In genomic region chr2:237495521-237496117, GRCh38 we compare ENCODE assay signal across 14 cellular contexts. TPM values are rescaled to one million over a fixed set of nuclear protein-coding genes. Genes with fewer than 3 reads are reported as not detected.
"Had no signal": no experiment of that assay in that cellular context is flagged by ENCODE, and none has a peak within 500 bp of the region (broad histone marks: within the 10 kb centered on the region; RNA-seq: fewer than 3 reads in every experiment).

No MANE protein-coding gene starts in this region.

- H3K27ac Mint-ChIP-seq: activated CD8-positive, alpha-beta memory T cell treated with anti-CD3 and anti-CD28 coated beads, Interleukin-2, amount 10 ng/mL, durations not matched to agents 7 days and 5 days; activated naive CD8-positive, alpha-beta T cell; activated T-cell treated with anti-CD3 and anti-CD28 coated beads, Interleukin-2, amount 50 U/mL, for 24 hours; natural killer cell treated with Interleukin-12 subunit alpha and Interleukin-12 subunit beta and Interleukin-15 and Interleukin-18, amount 100 ng/mL, for 72 hours; T-helper 1 cell treated with Interleukin-12 subunit alpha and Interleukin-12 subunit beta and Interleukin-4 antibody, amounts not matched to agents 30 μg/mL and 1 μg/mL, for 36 hours had no signal

- H3K4me3 ChIP-seq: lung, ovary, tibial nerve had no signal

- H3K9me3 ChIP-seq: ovary had no signal

- H3K36me3 Mint-ChIP-seq: activated CD8-positive, alpha-beta memory T cell treated with anti-CD3 and anti-CD28 coated beads, Interleukin-2, amount 10 ng/mL, durations not matched to agents 7 days and 5 days had no signal

- H3K4me3 Mint-ChIP-seq: activated CD8-positive, alpha-beta memory T cell treated with anti-CD3 and anti-CD28 coated beads, Interleukin-2, amount 10 ng/mL, durations not matched to agents 7 days and 5 days; activated naive CD8-positive, alpha-beta T cell; activated T-cell treated with anti-CD3 and anti-CD28 coated beads, Interleukin-2, amount 50 U/mL, for 24 hours; natural killer cell treated with Interleukin-12 subunit alpha and Interleukin-12 subunit beta and Interleukin-15 and Interleukin-18, amount 100 ng/mL, for 72 hours; T-helper 1 cell treated with Interleukin-12 subunit alpha and Interleukin-12 subunit beta and Interleukin-4 antibody, amounts not matched to agents 30 μg/mL and 1 μg/mL, for 36 hours had no signal

- ATAC-seq: activated CD8-positive, alpha-beta memory T cell treated with anti-CD3 and anti-CD28 coated beads, Interleukin-2, amount 10 ng/mL, durations not matched to agents 7 days and 5 days; esophagus mucosa had no signal

- H3K36me3 ChIP-seq: ovary had no signal

- H3K27ac ChIP-seq: ovary, tibial nerve had no signal

- H3K4me1 Mint-ChIP-seq: activated CD8-positive, alpha-beta memory T cell treated with anti-CD3 and anti-CD28 coated beads, Interleukin-2, amount 10 ng/mL, durations not matched to agents 7 days and 5 days had no signal

- DNase-seq: activated CD4-positive, alpha-beta T cell treated with anti-CD3 and anti-CD28 coated beads, Interleukin-2, amount 50 U/mL, for 4 hours; activated CD8-positive, alpha-beta memory T cell treated with anti-CD3 and anti-CD28 coated beads, Interleukin-2, amount 10 ng/mL, durations not matched to agents 7 days and 5 days; activated gamma-delta T cell; activated T-cell treated with anti-CD3 and anti-CD28 coated beads, Interleukin-2, amount 50 U/mL, for 24 hours; amygdala; ovary; SK-N-SH had no signal

- H3K4me2 ChIP-seq: SK-N-SH had no signal

- H3K27me3 ChIP-seq: ovary had no signal

- H3K9ac ChIP-seq: SK-N-SH had no signal

RNA-seq across cellular contexts. Expression of gene MLPH, which starts 8.6 kb away (rescaled TPM):
- total RNA-seq: activated CD8-positive, alpha-beta memory T cell treated with anti-CD3 and anti-CD28 coated beads, Interleukin-2, amount 10 ng/mL, durations not matched to agents 7 days and 5 days; mononuclear cell; natural killer cell treated with Interleukin-12 subunit alpha and Interleukin-12 subunit beta and Interleukin-15 and Interleukin-18, amount 100 ng/mL, for 72 hours had no signal
